ENCODE assay signal across 13 cellular contexts in genomic region chr21:17428484-17428869, GRCh38.
DNase-seq lines count a peak whose midpoint lies in the region; ATAC-seq and TF ChIP-seq lines count a peak whose summit lies in the region.
"Had no signal": no experiment of that assay in that cellular context is flagged by ENCODE, and none has a peak within 500 bp of the region (broad histone marks: within the 10 kb centered on the region; RNA-seq: fewer than 3 reads in every experiment).

No MANE protein-coding gene starts in this region.

- H3K27me3 Mint-ChIP-seq in neural progenitor cell (ENCODE audit: insufficient read depth, low read depth): peaks cover 10% of the 10 kb centered on the region

- no peaks in the 10 kb centered on the region for H3K27me3 ChIP-seq in neural progenitor cell

- H2AFZ ChIP-seq in neural progenitor cell (replicated peaks): no peak overlapping the region

- peaks cover 6% of the 10 kb centered on the region for H3K4me1 ChIP-seq in neural progenitor cell
- H3K4me1 ChIP-seq: Caco-2, prostate gland had no signal

- H4K20me1 ChIP-seq in neural progenitor cell (ENCODE audit: low read depth): no peaks in the 10 kb centered on the region

- peaks cover 5% of the 10 kb centered on the region for H3K36me3 Mint-ChIP-seq in neural progenitor cell

- no peak overlapping the region for H3K9ac ChIP-seq in neural progenitor cell

- no peak overlapping the region for H3K4me2 ChIP-seq in neural progenitor cell

- no peaks in the 10 kb centered on the region for H3K36me3 ChIP-seq in neural progenitor cell
- H3K36me3 ChIP-seq: prostate gland had no signal

- ATAC-seq in GM18873 (IDR thresholded peaks at IDR 0.05; ENCODE audit: low FRiP score, unreplicated experiment): peak; percentile 43
- ATAC-seq in GM21723 (IDR thresholded peaks at IDR 0.05; ENCODE audit: unreplicated experiment): peak; percentile 78
- peak; percentile 42 for ATAC-seq in HG03135 (IDR thresholded peaks at IDR 0.05; ENCODE audit: unreplicated experiment)
- ATAC-seq: Panc1 had no signal

- H3K9me3 Mint-ChIP-seq in neural progenitor cell: peaks cover 7% of the 10 kb centered on the region

- no peaks in the 10 kb centered on the region for H3K9me3 ChIP-seq in neural progenitor cell (ENCODE audit: low read depth)
- H3K9me3 ChIP-seq: Caco-2, prostate gland had no signal

- no peaks in the 10 kb centered on the region for H3F3A ChIP-seq in neural progenitor cell (ENCODE audit: low read depth)

- H3K27ac ChIP-seq in neural progenitor cell: no peak overlapping the region
- H3K27ac ChIP-seq: prostate gland had no signal

- H3K4me3 ChIP-seq in neural progenitor cell: no peak overlapping the region
- H3K4me3 ChIP-seq: prostate gland had no signal

- H3K27ac Mint-ChIP-seq in neural progenitor cell: no peak overlapping the region

- DNase-seq in glomerular visceral epithelial cell (ENCODE audit: extremely low spot score) (peak; percentile 69), foreskin melanocyte (no peak), GF-D8 (lab: John Stamatoyannopoulos, UW) (no peak), NCI-H1048 (lab: John Stamatoyannopoulos, UW) (no peak), neural progenitor cell (ENCODE audit: low spot score) (no peak)
- DNase-seq: aorta, Caco-2, substantia nigra had no signal

- TF ChIP-seq CTCF in neural progenitor cell (IDR thresholded peaks at IDR 0.05): no peak

- H3K4me1 Mint-ChIP-seq in neural progenitor cell: peaks cover 23% of the 10 kb centered on the region

- H3K79me2 ChIP-seq in neural progenitor cell (ENCODE audit: low read depth): no peaks in the 10 kb centered on the region

- no peak overlapping the region for H3K4me3 Mint-ChIP-seq in neural progenitor cell
